Comparison of ENCODE assay signal across 17 cellular contexts in genomic region chr11:78318321-78318720, GRCh38.
A peak's percentile ranks its signal among the peaks of the same experiment; 100 is the strongest.
DNase-seq lines count a peak whose midpoint lies in the region; ATAC-seq and TF ChIP-seq lines count a peak whose summit lies in the region.
"Had no signal": no experiment of that assay in that cellular context is flagged by ENCODE, and none has a peak within 500 bp of the region (broad histone marks: within the 10 kb centered on the region; RNA-seq: fewer than 3 reads in every experiment).

No MANE protein-coding gene starts in this region.

- H3K9me3 Mint-ChIP-seq in glutamatergic neuron (ENCODE audit: unreplicated experiment) = peaks cover 8% of the 10 kb centered on the region
- H3K9me3 Mint-ChIP-seq: stimulated activated memory B cell treated with anti-CD40 and anti-IgM and Interleukin-4, amounts not matched to agents 10 μg/mL and 1 μg/mL and 100 μg/mL, for 72 hours had no signal

- H3K27ac ChIP-seq in DND-41 (ENCODE audit: low read length) = peak overlapping the region; percentile 57
- H3K27ac ChIP-seq: brain microvascular endothelial cell, lower lobe of right lung, PC-9 had no signal

- H3K4me3 Mint-ChIP-seq in T-helper 17 cell (no peak overlapping the region), glutamatergic neuron (ENCODE audit: unreplicated experiment) (peak overlapping the region; percentile 50)
- H3K4me3 Mint-ChIP-seq: stimulated activated memory B cell treated with anti-CD40 and anti-IgM and Interleukin-4, amounts not matched to agents 10 μg/mL and 1 μg/mL and 100 μg/mL, for 72 hours had no signal

- peaks cover 100% of the 10 kb centered on the region for H3K79me2 ChIP-seq in DND-41 (ENCODE audit: insufficient read depth, low read length)

- no peaks in the 10 kb centered on the region for H3K36me3 Mint-ChIP-seq in T-helper 17 cell (ENCODE audit: low read depth)
- H3K36me3 Mint-ChIP-seq in glutamatergic neuron (ENCODE audit: unreplicated experiment) = no peaks in the 10 kb centered on the region

- H3K27me3 ChIP-seq in DND-41 (ENCODE audit: insufficient read depth, low read length, poor library complexity) = no peaks in the 10 kb centered on the region
- H3K27me3 ChIP-seq: brain microvascular endothelial cell had no signal

- DNase-seq in DND-41 = no peak
- no peak for DNase-seq in T-helper 17 cell
- DNase-seq in glutamatergic neuron = no peak
- DNase-seq in retina = peak; percentile 39
- no peak for DNase-seq in stimulated activated CD4-positive, alpha-beta T cell treated with anti-CD3 and anti-CD28 coated beads, Interleukin-12 subunit alpha, Interleukin-12 subunit beta, amount 100 ng/mL, for 4 hours
- no peak for DNase-seq in activated T-cell treated with anti-CD3 and anti-CD28 coated beads for 4 hours
- DNase-seq in T-helper 9 cell = no peak
- DNase-seq in NK-92 (lab: John Stamatoyannopoulos, UW; ENCODE audit: unreplicated experiment) = no peak
- DNase-seq: activated gamma-delta T cell; brain microvascular endothelial cell; GDM1; lower lobe of right lung; MG63; PC-9; stimulated activated CD4-positive, alpha-beta T cell treated with anti-CD3 and anti-CD28 coated beads, Interleukin-4, amount 100 ng/mL, for 1 hour had no signal

- no peak overlapping the region for H3K4me3 ChIP-seq in DND-41 (ENCODE audit: low read depth in 1 of 2, low read length in 2 of 2)
- H3K4me3 ChIP-seq: lower lobe of right lung, MG63, PC-9 had no signal

- H3K4me1 Mint-ChIP-seq in T-helper 17 cell (peaks cover 12% of the 10 kb centered on the region), glutamatergic neuron (ENCODE audit: low read depth, unreplicated experiment) (peaks cover 24% of the 10 kb centered on the region)

- TF ChIP-seq CTCF in DND-41 (IDR thresholded peaks at IDR 0.05; ENCODE audit: borderline replicate concordance, extremely low read depth, low read length, poor library complexity, severe bottlenecking) = no peak
- TF ChIP-seq CTCF in glutamatergic neuron (IDR thresholded peaks at IDR 0.05; ENCODE audit: partially characterized antibody, unreplicated experiment) = no peak

- H4K20me1 ChIP-seq in DND-41 (ENCODE audit: insufficient read depth, low read length) = peaks cover 50% of the 10 kb centered on the region

- ATAC-seq in DND-41 (ENCODE audit: insufficient read depth, low read depth) (no peak), T-helper 17 cell (no peak)
- ATAC-seq: lower lobe of right lung; stimulated activated memory B cell treated with anti-CD40 and anti-IgM and Interleukin-4, amounts not matched to agents 10 μg/mL and 1 μg/mL and 100 μg/mL, for 72 hours had no signal

- no peak overlapping the region for H3K4me2 ChIP-seq in DND-41 (ENCODE audit: insufficient read depth, low read length)
- H3K4me2 ChIP-seq: PC-9 had no signal

- H3K27me3 Mint-ChIP-seq in T-helper 17 cell (no peaks in the 10 kb centered on the region), glutamatergic neuron (ENCODE audit: unreplicated experiment) (peaks cover 4% of the 10 kb centered on the region)
- H3K27me3 Mint-ChIP-seq: progenitor cell of endocrine pancreas; stimulated activated memory B cell treated with anti-CD40 and anti-IgM and Interleukin-4, amounts not matched to agents 10 μg/mL and 1 μg/mL and 100 μg/mL, for 72 hours had no signal

- no peak overlapping the region; the same call in 1 of the 2 replicates for H3K9ac ChIP-seq in DND-41 (ENCODE audit: low read depth, low read length)

- no peaks in the 10 kb centered on the region for H3K9me3 ChIP-seq in DND-41 (ENCODE audit: insufficient read depth, low read length, severe bottlenecking)
- no peaks in the 10 kb centered on the region for H3K9me3 ChIP-seq in T-helper 17 cell (ENCODE audit: control insufficient read depth, low read length, poor library complexity, severe bottlenecking)
- H3K9me3 ChIP-seq: lower lobe of right lung, MG63 had no signal

- H3K27ac Mint-ChIP-seq in T-helper 17 cell (peak overlapping the region; percentile 57), glutamatergic neuron (ENCODE audit: unreplicated experiment) (peak overlapping the region; percentile 85)
- H3K27ac Mint-ChIP-seq: progenitor cell of endocrine pancreas; stimulated activated memory B cell treated with anti-CD40 and anti-IgM and Interleukin-4, amounts not matched to agents 10 μg/mL and 1 μg/mL and 100 μg/mL, for 72 hours had no signal

- H3K36me3 ChIP-seq in DND-41 (ENCODE audit: insufficient read depth, low read length) = peaks cover 22% of the 10 kb centered on the region; the same call in 1 of the 2 replicates
- H3K36me3 ChIP-seq: brain microvascular endothelial cell, lower lobe of right lung, MG63 had no signal

- peaks cover 91% of the 10 kb centered on the region for H3K4me1 ChIP-seq in DND-41 (ENCODE audit: insufficient read depth, low read length)

- no peak overlapping the region for H2AFZ ChIP-seq in DND-41 (ENCODE audit: low read depth, low read length)
- H2AFZ ChIP-seq: PC-9 had no signal
